In genomic region chr12:79547735-79548347, GRCh38 we compare ENCODE assay signal across 8 cellular contexts.
DNase-seq lines count a peak whose midpoint lies in the region; ATAC-seq, FAIRE-seq and TF ChIP-seq lines count a peak whose summit lies in the region.

No MANE protein-coding gene starts in this region.

- H3K4me3 ChIP-seq in CD8-positive, alpha-beta T cell (ENCODE audit: low read depth, low read length), result no peak overlapping the region
- H3K4me3 ChIP-seq in cardiac fibroblast (replicated peaks in 1 of 2; ENCODE audit: low read depth in 2 of 2, low read length in 2 of 2) (no peak overlapping the region), kidney (ENCODE audit: low read length in 2 of 2) (peak overlapping the region in 1 of 2 donors; percentile 18)

- peak; percentile 20 for TF ChIP-seq CTCF in CD8-positive, alpha-beta T cell (IDR thresholded peaks at IDR 0.05)
- TF ChIP-seq CTCF in cardiac fibroblast (IDR thresholded peaks at IDR 0.05; ENCODE audit: low read depth, low read length), result peak; percentile 71
- peak; percentile 63 for TF ChIP-seq CTCF in kidney (IDR thresholded peaks at IDR 0.05; ENCODE audit: borderline replicate concordance, extremely low read depth, insufficient read depth)
- peak; percentile 87 for TF ChIP-seq CTCF in type B pancreatic cell (conservative IDR thresholded peaks at IDR 0.05)

- H3K4me3 Mint-ChIP-seq in CD8-positive, alpha-beta T cell, result no peak overlapping the region
- peak overlapping the region; percentile 44 for H3K4me3 Mint-ChIP-seq in type B pancreatic cell

- DNase-seq in CD8-positive, alpha-beta T cell, result no peak
- DNase-seq in NCI-H526 treated with DMSO at 0.1 percent for 48 hours (lab: John Stamatoyannopoulos, UW), result peak; percentile 24
- DNase-seq in cardiac fibroblast (ENCODE audit: low read depth in 2 of 2), result peak; percentile 79 to 87
- DNase-seq in kidney, result no peak
- no peak for DNase-seq in type B pancreatic cell (ENCODE audit: extremely low spot score, unreplicated experiment)
- no peak for DNase-seq in cortex of kidney (lab: John Stamatoyannopoulos, UW)

- H3K9ac ChIP-seq in kidney (ENCODE audit: low read length in 2 of 2), result peak overlapping the region; percentile 55 to 72

- no peaks in the 10 kb centered on the region for H3K27me3 Mint-ChIP-seq in CD8-positive, alpha-beta T cell (ENCODE audit: low read depth)
- H3K27me3 Mint-ChIP-seq in type B pancreatic cell, result no peaks in the 10 kb centered on the region

- CTCF ChIA-PET in CD8-positive, alpha-beta T cell (lab: Charles Lee), result interaction anchor here (0.9 to 1.6 kb wide), 2 partner anchors 16 to 722 kb away, joined by 3 read pairs; no protein-coding TSS in a partner anchor

- H3K27ac Mint-ChIP-seq in CD8-positive, alpha-beta T cell, result no peak overlapping the region
- peak overlapping the region; percentile 94 for H3K27ac Mint-ChIP-seq in type B pancreatic cell

- H3K9me3 ChIP-seq in CD8-positive, alpha-beta T cell (ENCODE audit: low read length), result no peaks in the 10 kb centered on the region
- H3K9me3 ChIP-seq in kidney (ENCODE audit: control insufficient read depth in 1 of 2, low read length in 2 of 2), result no peaks in the 10 kb centered on the region

- no peak for FAIRE-seq in kidney (lab: Jason Lieb, UNC)

- no peaks in the 10 kb centered on the region for H3K36me3 Mint-ChIP-seq in CD8-positive, alpha-beta T cell
- H3K36me3 Mint-ChIP-seq in type B pancreatic cell, result peaks cover 25% of the 10 kb centered on the region

- no peak for ATAC-seq in CD8-positive, alpha-beta T cell
- ATAC-seq in GM18508 (IDR thresholded peaks at IDR 0.05; ENCODE audit: insufficient read depth, unreplicated experiment) (peak; percentile 70), HG03095 (IDR thresholded peaks at IDR 0.05; ENCODE audit: unreplicated experiment) (peak; percentile 75)

- no peaks in the 10 kb centered on the region for H3K4me1 Mint-ChIP-seq in CD8-positive, alpha-beta T cell (ENCODE audit: low read depth)
- peaks cover 16% of the 10 kb centered on the region for H3K4me1 Mint-ChIP-seq in type B pancreatic cell (ENCODE audit: unreplicated experiment)

- no peak overlapping the region for H3K27ac ChIP-seq in CD8-positive, alpha-beta T cell (ENCODE audit: low read depth, low read length)
- peak overlapping the region; percentile 81 to 90 for H3K27ac ChIP-seq in kidney (ENCODE audit: low read depth in 2 of 2, low read length in 2 of 2)

- H3K4me1 ChIP-seq in CD8-positive, alpha-beta T cell (ENCODE audit: insufficient read depth, low read length), result no peaks in the 10 kb centered on the region
- H3K4me1 ChIP-seq in kidney (ENCODE audit: control insufficient read depth in 1 of 2, insufficient read depth in 1 of 2, low read depth in 1 of 2, low read length in 2 of 2), result peaks cover 19 to 31% of the 10 kb centered on the region in 2 donors

- no peaks in the 10 kb centered on the region for H3K36me3 ChIP-seq in CD8-positive, alpha-beta T cell (ENCODE audit: insufficient read depth, low read length)
- peaks cover 0 to 1% of the 10 kb centered on the region in 2 donors for H3K36me3 ChIP-seq in kidney (ENCODE audit: control insufficient read depth in 1 of 2, insufficient read depth in 2 of 2, low read length in 2 of 2)

- POLR2A ChIA-PET in CD8-positive, alpha-beta T cell (lab: Charles Lee), result no interaction called here

- intact Hi-C loops in CD8-positive, alpha-beta T cell (cut with DNase I, micrococcal nuclease), result loop anchor here (5.0 kb wide), 2 partner anchors 189 to 639 kb away; no protein-coding TSS in a partner anchor
- intact Hi-C loops in kidney (cut with DNase I), result no loop called here

- no peaks in the 10 kb centered on the region for H3K9me3 Mint-ChIP-seq in CD8-positive, alpha-beta T cell
- H3K9me3 Mint-ChIP-seq in type B pancreatic cell, result peaks cover 6% of the 10 kb centered on the region

- H3K27me3 ChIP-seq in CD8-positive, alpha-beta T cell (ENCODE audit: insufficient read depth, low read length), result no peaks in the 10 kb centered on the region

Comparison
In these comparisons a context has a peak if more than half of its experiments do, and no peak if none do; other contexts are left out.
1. DNase-seq: peak in NCI-H526 treated with DMSO at 0.1 percent for 48 hours (single experiment) and cardiac fibroblast (2 of 2); none in CD8-positive, alpha-beta T cell (0 of 7), kidney (single experiment), type B pancreatic cell (single experiment) and cortex of kidney (single experiment).
2. CTCF ChIP-seq: peak in every context shown above with its lines; median percentile 87 in type B pancreatic cell; 71 in cardiac fibroblast; 63 in kidney; 20 in CD8-positive, alpha-beta T cell.